17 cellular contexts compared by ENCODE assay signal in genomic region chr4:16864199-16864598, GRCh38. TPM values are rescaled to one million over a fixed set of nuclear protein-coding genes. Genes with fewer than 3 reads are reported as not detected.
"Had no signal": no experiment of that assay in that cellular context is flagged by ENCODE, and none has a peak within 500 bp of the region (broad histone marks: within the 10 kb centered on the region; RNA-seq: fewer than 3 reads in every experiment).

No MANE protein-coding gene starts in this region.

- H2AFZ ChIP-seq: hepatocyte, parathyroid adenoma had no signal

- H3K27ac ChIP-seq: brain microvascular endothelial cell, hepatocyte, parathyroid adenoma, sigmoid colon had no signal

- ATAC-seq: left cardiac atrium; natural killer cell treated with Interleukin-12 subunit alpha and Interleukin-12 subunit beta and Interleukin-15 and Interleukin-18, amount 100 ng/mL, for 72 hours; stimulated activated naive B cell treated with anti-CD40 and anti-IgM and Interleukin-4, amounts not matched to agents 10 μg/mL and 1 μg/mL and 100 μg/mL, for 72 hours had no signal

- H3K79me2 ChIP-seq: hepatocyte, parathyroid adenoma had no signal

- H3K4me2 ChIP-seq: hepatocyte had no signal

- H3K4me3 ChIP-seq: esophagus squamous epithelium, hepatocyte, lung, sigmoid colon had no signal

- H3K36me3 ChIP-seq: brain microvascular endothelial cell, esophagus squamous epithelium, sigmoid colon had no signal

- H3K4me1 ChIP-seq: parathyroid adenoma, sigmoid colon had no signal

- DNase-seq: activated B cell treated with CpG ODN at 0.5 μM for 24 hours; activated CD4-positive, alpha-beta memory T cell treated with anti-CD3 and anti-CD28 coated beads for 36 hours; activated CD4-positive, alpha-beta T cell treated with anti-CD3 and anti-CD28 coated beads for 4 hours; activated gamma-delta T cell treated with Interleukin-2 at 50 U/mL for 16 hours; activated T-cell treated with anti-CD3 and anti-CD28 coated beads for 4 hours; brain microvascular endothelial cell; cortex of kidney; effector CD4-positive, alpha-beta T cell; esophagus squamous epithelium; left cardiac atrium; sigmoid colon; stimulated activated naive B cell treated with anti-CD40 and anti-IgM and Interleukin-4, amounts not matched to agents 10 μg/mL and 1 μg/mL and 100 μg/mL, for 72 hours had no signal

- H3K9me3 ChIP-seq: esophagus squamous epithelium, sigmoid colon had no signal

- H3K27me3 ChIP-seq: brain microvascular endothelial cell, esophagus squamous epithelium, hepatocyte, sigmoid colon had no signal

- H3K9ac ChIP-seq: parathyroid adenoma had no signal

RNA-seq across cellular contexts. Expression of gene LDB2, which starts 34.2 kb away (rescaled TPM):
- total RNA-seq: activated B cell treated with CpG ODN at 0.5 μM for 24 hours; activated CD4-positive, alpha-beta memory T cell treated with anti-CD3 and anti-CD28 coated beads for 36 hours; activated T-helper 1 cell treated with anti-CD3 and anti-CD28 coated beads, Interleukin-12 subunit alpha, Interleukin-12 subunit beta, Interleukin-2, Interleukin-4 antibody, amounts not matched to agents 30 ng/mL and 10 ng/mL and 1 ng/mL, durations not matched to agents 14 hours and 24 hours and 36 hours had no signal
